ENCODE assay signal across 8 cellular contexts in the genomic region with DNA sequence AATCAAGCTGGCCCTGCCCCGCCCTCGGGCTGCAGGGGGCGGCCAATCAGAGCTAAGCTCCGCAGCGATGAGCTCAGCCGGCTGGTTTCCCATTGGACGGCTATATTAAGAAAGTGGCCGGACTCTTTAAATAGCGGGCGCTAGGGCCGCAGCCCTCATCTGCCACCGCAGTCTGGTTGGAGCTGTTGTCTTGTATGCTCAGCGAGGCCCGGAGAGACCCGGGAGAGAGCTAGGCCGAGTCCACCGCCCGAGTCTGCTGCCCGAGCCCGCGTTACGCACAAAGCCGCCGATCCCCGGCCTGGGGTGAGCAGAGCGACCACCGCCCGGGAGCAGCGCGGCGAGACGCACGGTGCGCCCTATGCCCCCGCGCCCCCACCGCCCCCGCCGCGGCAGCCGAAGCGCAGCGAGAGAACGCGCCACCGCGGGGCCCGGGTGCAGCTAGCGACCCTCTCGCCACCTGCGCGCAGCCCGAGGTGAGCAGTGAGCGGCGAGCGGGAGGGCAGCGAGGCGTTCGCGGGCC. TPM values are rescaled to one million over a fixed set of nuclear protein-coding genes. Genes with fewer than 3 reads are reported as not detected.
DNase-seq lines count a peak whose midpoint lies in the region; ATAC-seq, FAIRE-seq and TF ChIP-seq lines count a peak whose summit lies in the region.

Gene RHOB (plus strand): TSS at position 158 of the 520 bp plus-strand sequence. CDS start 392 bp downstream, outside the sequence.

- ATAC-seq in HG02798 (IDR thresholded peaks at IDR 0.05; ENCODE audit: poor library complexity, unreplicated experiment) (peak; percentile 96), T-helper 17 cell (peak; percentile 98), left cardiac atrium (peak; percentile 84 to 89), upper lobe of left lung (ENCODE audit: low FRiP score in 2 of 2) (peak; percentile 93 to 97)

- peaks cover 28% of the 10 kb centered on the region for H3K27me3 Mint-ChIP-seq in T-helper 17 cell

- H3K27ac Mint-ChIP-seq in T-helper 17 cell = no peak within 1 kb of the TSS

- no peaks in the 10 kb centered on the region for H3K9me3 ChIP-seq in T-helper 17 cell (ENCODE audit: control insufficient read depth, low read length, poor library complexity, severe bottlenecking)
- no peaks in the 10 kb centered on the region for H3K9me3 ChIP-seq in upper lobe of left lung

- intact Hi-C loops in left cardiac atrium (cut with DNase I) (loop anchor here (5.0 kb wide), 2 partner anchors 170 to 195 kb away; no protein-coding TSS in a partner anchor), posterior vena cava (cut with DNase I) (loop anchor here (2.0 to 5.0 kb wide), 2 partner anchors 190 kb away; no protein-coding TSS in a partner anchor)

- peak in 2 of 6 experiments; percentile 6 to 47 for TF ChIP-seq CTCF in upper lobe of left lung (IDR thresholded peaks at IDR 0.05)

- H3K36me3 Mint-ChIP-seq in T-helper 17 cell (ENCODE audit: low read depth) = no peaks in the 10 kb centered on the region

- H3K27me3 ChIP-seq in upper lobe of left lung = peaks cover 0 to 4% (median 0%) of the 10 kb centered on the region in 4 donors

- peaks cover 29 to 60% (median 47%) of the 10 kb centered on the region in 4 donors for H3K4me1 ChIP-seq in upper lobe of left lung

- peaks cover 2% of the 10 kb centered on the region for H3K4me1 Mint-ChIP-seq in T-helper 17 cell

- H3K36me3 ChIP-seq in upper lobe of left lung = peaks cover 0 to 25% (median 6%) of the 10 kb centered on the region in 4 donors

- DNase-seq in GM12892 (ENCODE audit: insufficient read length) = peak; percentile 99
- peak; percentile 94 for DNase-seq in NCI-H1436 treated with DMSO at 0.1 percent for 48 hours (lab: John Stamatoyannopoulos, UW)
- peak; percentile 71 to 80 (median 79) for DNase-seq in T-helper 17 cell
- DNase-seq in amygdala (lab: John Stamatoyannopoulos, UW) = peak; percentile 45 to 99 (median 97)
- peak; percentile 97 for DNase-seq in left cardiac atrium
- DNase-seq in posterior vena cava (ENCODE audit: low spot score) = peak; percentile 99
- peak; percentile 98 for DNase-seq in upper lobe of left lung

- FAIRE-seq in GM12892 (lab: Jason Lieb, UNC) = peak; percentile 79

- H3K4me3 ChIP-seq in upper lobe of left lung = peak within 1 kb of the TSS; percentile 69 to 96 (median 81)

- no CpG with 5 or more reads among the region's 60 CpGs for WGBS in upper lobe of left lung, 2 donors

- TF ChIP-seq POLR2A in GM12892 (IDR thresholded peaks at IDR 0.05; ENCODE audit: low read depth, low read length) (peak; percentile 99), upper lobe of left lung (IDR thresholded peaks at IDR 0.05) (peak; percentile 94 to 100 (median 98))

- H3K27ac ChIP-seq in upper lobe of left lung = peak within 1 kb of the TSS; percentile 97 to 99 (median 98)

- H3K4me3 Mint-ChIP-seq in T-helper 17 cell = peak within 1 kb of the TSS; percentile 85

- peak in 2 of 4 donors; percentile 31 to 90 for TF ChIP-seq EP300 in upper lobe of left lung (IDR thresholded peaks at IDR 0.05)

RNA-seq across cellular contexts. Expression of gene RHOB, which starts in this region (rescaled TPM):
- 9.5 TPM for polyA plus RNA-seq in GM12892 (2012; ENCODE audit: missing spikeins)
- 10 to 100 TPM; 59.8 to 62.9 TPM for total RNA-seq in T-helper 17 cell
- 100 to 1,000 TPM; 224 to 279 TPM for total RNA-seq in left cardiac atrium
- total RNA-seq in posterior vena cava = 1,000 to 10,000 TPM in 1 of 2 donors, 100 to 1,000 TPM in 1; 742 to 1,258 TPM
- 100 to 1,000 TPM; 193 to 583 (median 336) TPM for total RNA-seq in upper lobe of left lung

Comparison
In these comparisons a context has a peak if more than half of its experiments do, and no peak if none do; other contexts are left out.
1. Peak in every context shown above with its lines: DNase-seq, ATAC-seq, H3K4me3 ChIP-seq and H3K27ac ChIP-seq.